Comparison of ENCODE assay signal across 25 cellular contexts in genomic region chr12:105736498-105736897, GRCh38.
DNase-seq lines count a peak whose midpoint lies in the region; ATAC-seq and TF ChIP-seq lines count a peak whose summit lies in the region.
"Had no signal": no experiment of that assay in that cellular context is flagged by ENCODE, and none has a peak within 500 bp of the region (broad histone marks: within the 10 kb centered on the region; RNA-seq: fewer than 3 reads in every experiment).

No MANE protein-coding gene starts in this region.

- no peaks in the 10 kb centered on the region for H3K9me3 ChIP-seq in WERI-Rb-1 (ENCODE audit: severe bottlenecking)
- H3K9me3 ChIP-seq in CD8-positive, alpha-beta T cell (ENCODE audit: low read length), result no peaks in the 10 kb centered on the region
- H3K9me3 ChIP-seq: BLaER1 treated with 17β-estradiol and CSF1 and Interleukin-3, amounts not matched to agents 10 nM and 100 nM; Caco-2; HAP-1; SK-N-SH had no signal

- TF ChIP-seq CTCF in WERI-Rb-1 (IDR thresholded peaks at IDR 0.05; ENCODE audit: low read depth, low read length), result no peak
- no peak for TF ChIP-seq CTCF in omental fat pad (IDR thresholded peaks at IDR 0.05)
- TF ChIP-seq CTCF in CD8-positive, alpha-beta T cell (IDR thresholded peaks at IDR 0.05), result no peak

- H3K4me1 ChIP-seq in CD8-positive, alpha-beta T cell (ENCODE audit: insufficient read depth, low read length), result no peaks in the 10 kb centered on the region
- H3K4me1 ChIP-seq: Caco-2 had no signal

- H3K27me3 ChIP-seq in WERI-Rb-1 (ENCODE audit: insufficient read depth, low read depth, severe bottlenecking), result no peaks in the 10 kb centered on the region
- peaks cover 4% of the 10 kb centered on the region for H3K27me3 ChIP-seq in CD8-positive, alpha-beta T cell (ENCODE audit: insufficient read depth, low read length)
- H3K27me3 ChIP-seq: BLaER1 treated with 17β-estradiol and CSF1 and Interleukin-3, amounts not matched to agents 10 nM and 100 nM had no signal

- CTCF ChIA-PET in CD8-positive, alpha-beta T cell (lab: Charles Lee), result no interaction called here

- H3K36me3 Mint-ChIP-seq in CD8-positive, alpha-beta T cell, result no peaks in the 10 kb centered on the region

- no peak overlapping the region for H3K4me3 ChIP-seq in WERI-Rb-1 (ENCODE audit: low read depth, low read length)
- H3K4me3 ChIP-seq in CD8-positive, alpha-beta T cell (ENCODE audit: low read depth, low read length), result no peak overlapping the region
- H3K4me3 ChIP-seq: BLaER1 treated with 17β-estradiol and CSF1 and Interleukin-3, amounts not matched to agents 10 nM and 100 nM; HAP-1 had no signal

- POLR2A ChIA-PET in CD8-positive, alpha-beta T cell (lab: Charles Lee), result no interaction called here

- no peaks in the 10 kb centered on the region for H3K4me1 Mint-ChIP-seq in CD8-positive, alpha-beta T cell (ENCODE audit: low read depth)

- ATAC-seq in omental fat pad (ENCODE audit: low FRiP score), result no peak
- ATAC-seq in CD8-positive, alpha-beta T cell, result no peak
- ATAC-seq: PC-3 had no signal

- no peak overlapping the region for H3K27ac ChIP-seq in WERI-Rb-1
- H3K27ac ChIP-seq in CD8-positive, alpha-beta T cell (ENCODE audit: low read depth, low read length), result no peak overlapping the region
- H3K27ac ChIP-seq: BLaER1 treated with 17β-estradiol and CSF1 and Interleukin-3, amounts not matched to agents 10 nM and 100 nM had no signal

- intact Hi-C loops in CD8-positive, alpha-beta T cell (cut with DNase I, micrococcal nuclease), result no loop called here

- no peaks in the 10 kb centered on the region for H3K9me3 Mint-ChIP-seq in CD8-positive, alpha-beta T cell
- H3K9me3 Mint-ChIP-seq: CD4-positive, alpha-beta T cell; T-helper 1 cell treated with Interleukin-12 subunit alpha and Interleukin-12 subunit beta and Interleukin-4 antibody, amounts not matched to agents 30 μg/mL and 1 μg/mL, for 36 hours had no signal

- no peaks in the 10 kb centered on the region for H3K36me3 ChIP-seq in WERI-Rb-1
- H3K36me3 ChIP-seq in CD8-positive, alpha-beta T cell (ENCODE audit: insufficient read depth, low read length), result no peaks in the 10 kb centered on the region
- H3K36me3 ChIP-seq: BLaER1 treated with 17β-estradiol and CSF1 and Interleukin-3, amounts not matched to agents 10 nM and 100 nM; HAP-1 had no signal

- H3K4me3 Mint-ChIP-seq in CD8-positive, alpha-beta T cell, result no peak overlapping the region
- H3K4me3 Mint-ChIP-seq: CD4-positive, alpha-beta T cell; T-helper 1 cell treated with Interleukin-12 subunit alpha and Interleukin-12 subunit beta and Interleukin-4 antibody, amounts not matched to agents 30 μg/mL and 1 μg/mL, for 36 hours had no signal

- no peaks in the 10 kb centered on the region for H3K27me3 Mint-ChIP-seq in CD8-positive, alpha-beta T cell (ENCODE audit: low read depth)
- H3K27me3 Mint-ChIP-seq: CD4-positive, alpha-beta T cell had no signal

- DNase-seq in ELF-1 (ENCODE audit: low read depth, low spot score) (peak; percentile 30), NCI-H146 (lab: John Stamatoyannopoulos, UW) (peak; percentile 83), WERI-Rb-1 (peak; percentile 21), left kidney (ENCODE audit: low read depth, low spot score) (peak; percentile 28), omental fat pad (ENCODE audit: low spot score) (no peak)
- no peak for DNase-seq in activated CD4-positive, CD25-positive, alpha-beta regulatory T cell (lab: John Stamatoyannopoulos, UW)
- DNase-seq in activated naive CD4-positive, alpha-beta T cell (lab: John Stamatoyannopoulos, UW), result no peak
- DNase-seq in CD8-positive, alpha-beta T cell, result no peak
- DNase-seq: Caco-2; CD4-positive, alpha-beta T cell; DMS 273 treated with DMSO at 0.1 percent for 48 hours; DND-41; GOT3; NCI-H1048; NCI-H1436; NCI-H1930; NCI-H446 treated with DMSO at 0.1 percent for 48 hours; NCI-H526 treated with DMSO at 0.1 percent for 48 hours; NK-92 treated with Interleukin-12 subunit alpha and Interleukin-12 subunit beta, amount 100 ng/mL, for 24 hours; PC-3; SK-N-SH; SW 1271 had no signal

- H3K27ac Mint-ChIP-seq in CD8-positive, alpha-beta T cell, result no peak overlapping the region
- H3K27ac Mint-ChIP-seq: CD4-positive, alpha-beta T cell; T-helper 1 cell treated with Interleukin-12 subunit alpha and Interleukin-12 subunit beta and Interleukin-4 antibody, amounts not matched to agents 30 μg/mL and 1 μg/mL, for 36 hours had no signal

Comparison
In these comparisons a context has a peak if more than half of its experiments do, and no peak if none do; other contexts are left out.
1. DNase-seq: peak in ELF-1 (single experiment), NCI-H146 (single experiment), WERI-Rb-1 (single experiment) and left kidney (single experiment); none in activated CD4-positive, CD25-positive, alpha-beta regulatory T cell (0 of 4), activated naive CD4-positive, alpha-beta T cell (0 of 4), omental fat pad (single experiment) and CD8-positive, alpha-beta T cell (0 of 7).